9 cellular contexts compared by ENCODE assay signal in the genomic region with DNA sequence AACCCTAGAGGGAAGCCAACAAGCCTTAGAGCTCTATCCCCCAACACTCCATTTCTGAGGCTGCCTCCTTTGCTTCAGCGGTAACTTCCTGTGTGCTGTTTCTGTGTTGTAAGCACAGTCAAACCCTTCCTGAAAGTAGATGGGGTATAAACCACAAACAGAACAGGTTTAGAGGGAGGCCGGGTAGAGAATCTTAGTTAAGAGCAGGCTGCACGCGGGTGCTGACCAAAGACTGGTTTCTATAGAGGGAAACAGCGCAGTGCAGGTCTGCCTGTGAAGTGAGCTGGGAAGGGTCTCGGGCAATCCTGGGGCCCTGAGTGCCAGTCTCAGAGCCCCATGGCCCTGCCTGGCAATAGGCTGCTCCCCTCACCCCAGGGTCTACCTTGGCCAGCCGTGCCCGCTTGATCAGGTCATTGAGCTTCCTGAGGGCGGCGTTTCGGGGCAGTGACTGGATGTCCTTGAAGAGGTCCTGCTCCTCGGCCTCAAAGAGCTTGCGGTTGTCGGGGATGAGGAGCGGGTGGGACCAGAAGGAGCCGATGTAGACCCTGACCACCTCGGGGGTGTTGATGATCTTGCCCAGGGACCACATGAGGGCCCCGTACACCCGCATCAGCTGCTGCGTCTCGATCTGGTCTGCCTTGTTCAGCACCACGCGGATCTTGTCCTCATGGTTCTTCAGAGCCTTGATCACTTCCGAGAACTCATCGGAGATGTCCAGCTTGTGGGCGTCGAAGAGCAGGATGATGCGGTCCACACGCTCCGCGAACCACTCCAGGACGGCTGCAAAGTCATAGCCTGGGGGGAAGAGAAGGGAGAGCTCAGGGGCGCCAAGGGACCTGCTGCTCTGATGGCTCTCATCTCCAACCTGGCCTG. TPM values are rescaled to one million over a fixed set of nuclear protein-coding genes. Genes with fewer than 3 reads are reported as not detected.
A peak's percentile ranks its signal among the peaks of the same experiment; 100 is the strongest.
DNase-seq lines count a peak whose midpoint lies in the region; ATAC-seq, FAIRE-seq and TF ChIP-seq lines count a peak whose summit lies in the region.
"Had no signal": no experiment of that assay in that cellular context is flagged by ENCODE, and none has a peak within 500 bp of the region (broad histone marks: within the 10 kb centered on the region; RNA-seq: fewer than 3 reads in every experiment).

No MANE protein-coding gene starts in this region.

- no peaks in the 10 kb centered on the region for H3K27me3 ChIP-seq in psoas muscle (ENCODE audit: insufficient read depth in 3 of 3, low read length in 2 of 3)

- POLR2A ChIA-PET in WTC11 (lab: Charles Lee), result no interaction called here

- no peak overlapping the region for H3K4me3 Mint-ChIP-seq in WTC11

- no peaks in the 10 kb centered on the region for H3K9me3 Mint-ChIP-seq in WTC11

- ATAC-seq in GM21360 (IDR thresholded peaks at IDR 0.05; ENCODE audit: unreplicated experiment) (peak; percentile 65), HG03565 (IDR thresholded peaks at IDR 0.05; ENCODE audit: unreplicated experiment) (peak; percentile 68), psoas muscle (no peak), WTC11 (no peak)

- CTCF ChIA-PET in WTC11 (lab: Charles Lee), result interaction anchor here (0.6 to 7.2 kb wide), 6 partner anchors 10 to 252 kb away, joined by 3 to 97 read pairs (median 3); no protein-coding TSS in a partner anchor

- H3K4me1 Mint-ChIP-seq in WTC11, result peaks cover 17% of the 10 kb centered on the region

- peaks cover 3 to 17% of the 10 kb centered on the region in 2 donors for H3K36me3 ChIP-seq in psoas muscle (ENCODE audit: insufficient read depth in 1 of 2, low read depth in 1 of 2)

- FAIRE-seq in frontal cortex (lab: Jason Lieb, UNC), result no peak
- FAIRE-seq: endothelial cell of umbilical vein had no signal

- H3K36me3 Mint-ChIP-seq in WTC11, result no peaks in the 10 kb centered on the region; the same call in 1 of the 2 replicates

- no peak overlapping the region for H3K27ac Mint-ChIP-seq in WTC11

- WGBS in psoas muscle, 3 donors, result 90 to 94% (median 91%) methylated on average over 33 of the region's 33 CpGs

- peaks cover 92% of the 10 kb centered on the region for H3K4me1 ChIP-seq in psoas muscle

- TF ChIP-seq CTCF in GM10266 (IDR thresholded peaks at IDR 0.05; ENCODE audit: control insufficient read depth, insufficient read depth, low read depth, missing control alignments) (no peak), psoas muscle (IDR thresholded peaks at IDR 0.05) (no peak), WTC11 (IDR thresholded peaks at IDR 0.05) (no peak)

- intact Hi-C loops in psoas muscle (cut with DNase I), result loop anchor here in 1 of 2 donors (2.0 kb wide), 1 partner anchor 17 kb away; no protein-coding TSS in a partner anchor

- peak; percentile 92 for DNase-seq in GM10266 (ENCODE audit: extremely low spot score)
- peak; percentile 58 for DNase-seq in activated T-cell treated with anti-CD3 and anti-CD28 coated beads, Interleukin-2, amount 50 U/mL, for 1 hour
- DNase-seq in psoas muscle, result no peak
- no peak for DNase-seq in NCI-H2196 treated with DMSO at 0.1 percent for 48 hours (lab: John Stamatoyannopoulos, UW; ENCODE audit: unreplicated experiment)
- DNase-seq in WTC11 (ENCODE audit: low spot score), result no peak
- no peak for DNase-seq in frontal cortex (ENCODE audit: low spot score in 2 of 2)

- H3K27ac ChIP-seq in psoas muscle, result peak overlapping the region; percentile 98

- H3K4me3 ChIP-seq in psoas muscle, result peak overlapping the region; percentile 29

- H3K27me3 Mint-ChIP-seq in WTC11 (ENCODE audit: low read depth), result no peaks in the 10 kb centered on the region

- H3K9me3 ChIP-seq in psoas muscle, result no peaks in the 10 kb centered on the region

TF ChIP-seq in WTC11, 78 proteins besides CTCF, POLR2A, EP300 and RAD21 (continues in another document):
- TF ChIP-seq SP1 (CRISPR knock-in tag; conservative IDR thresholded peaks at IDR 0.05), result no peak
- TF ChIP-seq NR2C2 (CRISPR knock-in tag; IDR thresholded peaks at IDR 0.05), result no peak
- no peak for TF ChIP-seq FOXP1 (CRISPR knock-in tag; IDR thresholded peaks at IDR 0.05; ENCODE audit: borderline replicate concordance)
- TF ChIP-seq STAT6 (CRISPR knock-in tag; conservative IDR thresholded peaks at IDR 0.05; ENCODE audit: low read depth), result no peak
- no peak for TF ChIP-seq ZNF232 (CRISPR knock-in tag; IDR thresholded peaks at IDR 0.05)
- TF ChIP-seq, protein P1, sequence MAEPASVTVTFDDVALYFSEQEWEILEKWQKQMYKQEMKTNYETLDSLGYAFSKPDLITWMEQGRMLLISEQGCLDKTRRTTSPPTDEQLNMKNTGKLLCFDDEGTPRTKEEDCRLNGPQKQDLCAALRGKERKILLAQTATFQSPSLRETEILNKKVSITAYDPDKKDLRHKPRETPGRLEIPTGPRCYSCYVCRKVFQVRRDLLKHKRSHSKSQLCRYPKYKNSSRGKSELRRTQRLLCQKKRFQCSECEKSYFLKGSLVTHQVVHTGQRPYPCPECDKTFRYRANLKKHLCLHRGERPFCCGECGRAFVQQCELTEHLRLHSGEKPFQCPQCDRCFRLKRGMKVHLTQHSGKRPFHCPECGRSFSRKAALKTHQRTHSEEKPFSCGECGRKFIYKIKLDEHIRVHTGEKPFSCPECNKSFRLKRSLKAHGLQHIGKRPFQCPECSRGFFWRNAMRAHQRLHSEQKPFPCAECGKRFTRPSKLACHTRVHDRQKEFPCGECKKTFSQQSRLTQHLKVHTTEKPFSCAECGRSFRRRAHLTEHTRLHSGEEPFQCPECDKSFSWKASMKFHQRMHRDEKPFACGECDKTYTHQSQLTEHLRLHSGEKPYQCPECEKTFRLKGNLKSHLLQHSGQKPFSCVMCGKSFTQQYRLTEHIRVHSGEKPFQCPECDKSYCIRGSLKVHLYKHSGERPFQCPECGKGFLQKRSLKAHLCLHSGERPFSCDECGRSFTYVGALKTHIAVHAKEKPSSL (CRISPR knock-in tag; conservative IDR thresholded peaks at IDR 0.05), result no peak
- no peak for TF ChIP-seq SOX15 (CRISPR knock-in tag; IDR thresholded peaks at IDR 0.05)
- TF ChIP-seq MAX (CRISPR knock-in tag; IDR thresholded peaks at IDR 0.05), result no peak
- TF ChIP-seq JAZF1 (CRISPR knock-in tag; IDR thresholded peaks at IDR 0.05), result no peak
- TF ChIP-seq, protein P2, sequence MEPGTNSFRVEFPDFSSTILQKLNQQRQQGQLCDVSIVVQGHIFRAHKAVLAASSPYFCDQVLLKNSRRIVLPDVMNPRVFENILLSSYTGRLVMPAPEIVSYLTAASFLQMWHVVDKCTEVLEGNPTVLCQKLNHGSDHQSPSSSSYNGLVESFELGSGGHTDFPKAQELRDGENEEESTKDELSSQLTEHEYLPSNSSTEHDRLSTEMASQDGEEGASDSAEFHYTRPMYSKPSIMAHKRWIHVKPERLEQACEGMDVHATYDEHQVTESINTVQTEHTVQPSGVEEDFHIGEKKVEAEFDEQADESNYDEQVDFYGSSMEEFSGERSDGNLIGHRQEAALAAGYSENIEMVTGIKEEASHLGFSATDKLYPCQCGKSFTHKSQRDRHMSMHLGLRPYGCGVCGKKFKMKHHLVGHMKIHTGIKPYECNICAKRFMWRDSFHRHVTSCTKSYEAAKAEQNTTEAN (CRISPR knock-in tag; IDR thresholded peaks at IDR 0.05), result no peak
- no peak for TF ChIP-seq CBFB (CRISPR knock-in tag; IDR thresholded peaks at IDR 0.05; ENCODE audit: low read depth)
- no peak for TF ChIP-seq SMAD3 (CRISPR knock-in tag; IDR thresholded peaks at IDR 0.05; ENCODE audit: borderline replicate concordance)
- no peak for TF ChIP-seq ZNF263 (CRISPR knock-in tag; IDR thresholded peaks at IDR 0.05; ENCODE audit: low read depth)
- TF ChIP-seq JUN (CRISPR knock-in tag; IDR thresholded peaks at IDR 0.05), result no peak
- TF ChIP-seq HMGA2 (CRISPR knock-in tag; IDR thresholded peaks at IDR 0.05), result no peak

RNA-seq across cellular contexts. Expression of gene CDC42BPG, which starts 15.3 kb away (rescaled TPM):
- total RNA-seq in psoas muscle (1 to 10 TPM in 1 of 4 donors, under 1 TPM in 2, not detected in 1; 0.05 to 2.2 (median 0.08) TPM), WTC11 (2021) (14.9 to 21.6 TPM (median 17.3 TPM) in 3 replicates), frontal cortex (under 0.01 TPM)
- polyA plus RNA-seq in psoas muscle, result under 1 TPM; 0.04 to 0.06 (median 0.05) TPM

RNA-seq across cellular contexts. Expression of gene EHD1, which starts 18.6 kb away (rescaled TPM):
- total RNA-seq in psoas muscle (10 to 100 TPM; 34.7 to 71.0 (median 61.1) TPM), WTC11 (2021) (29.9 to 38.1 TPM (median 35.2 TPM) in 3 replicates), frontal cortex (23.6 TPM)
- polyA plus RNA-seq in psoas muscle, result 100 to 1,000 TPM in 1 of 3 donors, 10 to 100 TPM in 2; 23.5 to 174 (median 30.9) TPM

RNA-seq across cellular contexts. Expression of gene MEN1, which starts 49.4 kb away (rescaled TPM):
- total RNA-seq in psoas muscle (10 to 100 TPM in 2 of 4 donors, 1 to 10 TPM in 2; 7.2 to 13.5 (median 10.3) TPM), WTC11 (2021) (47.1 to 53.3 TPM (median 51.2 TPM) in 3 replicates), frontal cortex (11.8 TPM)
- polyA plus RNA-seq in psoas muscle, result 10 to 100 TPM in 2 of 3 donors, 1 to 10 TPM in 1; 8.7 to 21.2 (median 12.9) TPM

RNA-seq across cellular contexts. Expression of gene MAP4K2, which starts 56.8 kb away (rescaled TPM):
- total RNA-seq in psoas muscle, result 1 to 10 TPM; 3.0 to 6.7 (median 4.0) TPM
- 1 to 10 TPM; 4.5 to 6.1 (median 5.6) TPM for polyA plus RNA-seq in psoas muscle
- total RNA-seq in WTC11 (2021), result 24.5 to 31.6 TPM (median 28.3 TPM) in 3 replicates
- 7.3 TPM for total RNA-seq in frontal cortex

RNA-seq across cellular contexts. Expression of gene ATG2A, which starts 57.2 kb away (rescaled TPM):
- total RNA-seq in psoas muscle, result 10 to 100 TPM; 19.5 to 21.6 (median 20.6) TPM
- 10 to 100 TPM; 11.0 to 17.9 (median 15.4) TPM for polyA plus RNA-seq in psoas muscle
- 25.2 to 31.4 TPM (median 27.6 TPM) in 3 replicates for total RNA-seq in WTC11 (2021)
- total RNA-seq in frontal cortex, result 7.3 TPM

Comparison
In these comparisons a context has a peak if more than half of its experiments do, and no peak if none do; other contexts are left out.
1. DNase-seq: peak in GM10266 (single experiment) and activated T-cell treated with anti-CD3 and anti-CD28 coated beads, Interleukin-2, amount 50 U/mL, for 1 hour (single experiment); none in psoas muscle (0 of 2), NCI-H2196 treated with DMSO at 0.1 percent for 48 hours (single experiment), WTC11 (single experiment) and frontal cortex (0 of 2).
2. ATAC-seq: peak in GM21360 (single experiment) and HG03565 (single experiment); none in psoas muscle (0 of 4) and WTC11 (single experiment).